8 cellular contexts compared by ENCODE assay signal in genomic region chr3:128846501-128846900, GRCh38. TPM values are rescaled to one million over a fixed set of nuclear protein-coding genes. Genes with fewer than 3 reads are reported as not detected.
DNase-seq lines count a peak whose midpoint lies in the region; ATAC-seq lines count a peak whose summit lies in the region.

No MANE protein-coding gene starts in this region.

- ATAC-seq in activated CD4-positive, CD25-positive, alpha-beta regulatory T cell treated with anti-CD3 and anti-CD28 coated beads, Interleukin-2, amount 50 U/mL, for 24 hours = peak; percentile 22 to 27
- ATAC-seq in left lobe of liver (peak; percentile 1), GM19397 (IDR thresholded peaks at IDR 0.05; ENCODE audit: unreplicated experiment) (no peak)

- no peak for DNase-seq in activated CD4-positive, CD25-positive, alpha-beta regulatory T cell (lab: John Stamatoyannopoulos, UW)
- peak; percentile 46 to 54 for DNase-seq in activated CD4-positive, alpha-beta T cell treated with anti-CD3 and anti-CD28 coated beads, Interleukin-2, amount 50 U/mL, for 48 hours
- DNase-seq in left lobe of liver (ENCODE audit: low spot score) (no peak), substantia nigra (lab: John Stamatoyannopoulos, UW) (peak in 11 of 49 donors; percentile 26 to 63 (median 45)), NCI-H187 treated with DMSO at 0.1 percent for 48 hours (lab: John Stamatoyannopoulos, UW) (no peak), cortex of kidney (lab: John Stamatoyannopoulos, UW) (no peak)

- peak overlapping the region; percentile 80 for H3K27ac ChIP-seq in substantia nigra (ENCODE audit: low read depth, low read length, poor library complexity, severe bottlenecking)

RNA-seq across cellular contexts. Expression of gene ACAD9, which starts 32.9 kb away (rescaled TPM):
- total RNA-seq in left lobe of liver = 30.7 TPM

Comparison
In these comparisons a context has a peak if more than half of its experiments do, and no peak if none do; other contexts are left out.
1. DNase-seq: peak in activated CD4-positive, alpha-beta T cell treated with anti-CD3 and anti-CD28 coated beads, Interleukin-2, amount 50 U/mL, for 48 hours (2 of 2); none in activated CD4-positive, CD25-positive, alpha-beta regulatory T cell (0 of 4), left lobe of liver (single experiment), NCI-H187 treated with DMSO at 0.1 percent for 48 hours (single experiment) and cortex of kidney (single experiment).